ENCODE assay signal across 8 cellular contexts in genomic region chr14:90399541-90400444, GRCh38. TPM values are rescaled to one million over a fixed set of nuclear protein-coding genes. Genes with fewer than 3 reads are reported as not detected.
DNase-seq lines count a peak whose midpoint lies in the region; ATAC-seq and TF ChIP-seq lines count a peak whose summit lies in the region.

No MANE protein-coding gene starts in this region.

- H3K4me3 ChIP-seq in HUES64 (ENCODE audit: low read length) (peak overlapping the region; percentile 100), OCI-LY1 (ENCODE audit: low read depth, low read length, poor library complexity, severe bottlenecking) (peak overlapping the region; percentile 74), mucosa of rectum (ENCODE audit: low read length in 2 of 2) (peak overlapping the region; percentile 92 to 96)

- peak; percentile 86 for DNase-seq in Calu3
- peak; percentile 86 for DNase-seq in activated CD8-positive, alpha-beta memory T cell treated with anti-CD3 and anti-CD28 coated beads, Interleukin-2, amount 50 U/mL, for 48 hours
- peak; percentile 90 for DNase-seq in epidermal melanocyte (ENCODE audit: insufficient read length, low spot score)
- peak; percentile 44 to 70 for DNase-seq in stimulated activated CD8-positive, alpha-beta memory T cell treated with anti-CD3 and anti-CD28 coated beads, Interleukin-4, amount 100 ng/mL, for 1 hour (ENCODE audit: low read depth in 2 of 2, low spot score in 1 of 2)

- TF ChIP-seq CTCF in Calu3 (IDR thresholded peaks at IDR 0.05; ENCODE audit: unreplicated experiment) (peak; percentile 95), OCI-LY1 (IDR thresholded peaks at IDR 0.05; ENCODE audit: low read length) (peak; percentile 100)

- H2AFZ ChIP-seq in OCI-LY1 (ENCODE audit: low read length): no peak overlapping the region

- H3K36me3 ChIP-seq in HUES64 (ENCODE audit: insufficient read depth, low read length) (peaks cover 50% of the 10 kb centered on the region), OCI-LY1 (ENCODE audit: insufficient read depth, low read length) (peaks cover 51% of the 10 kb centered on the region), mucosa of rectum (ENCODE audit: control insufficient read depth in 2 of 2, insufficient read depth in 2 of 2, low read length in 2 of 2) (peaks cover 49% of the 10 kb centered on the region in 2 donors)

- H3K79me2 ChIP-seq in OCI-LY1 (ENCODE audit: insufficient read depth, low read length): peaks cover 23% of the 10 kb centered on the region

- peak overlapping the region; percentile 85 for H3K4me3 Mint-ChIP-seq in Calu3 (ENCODE audit: low read depth, unreplicated experiment)

- H3K27ac ChIP-seq in HUES64 (ENCODE audit: low read depth, low read length) (no peak overlapping the region), OCI-LY1 (ENCODE audit: low read depth, low read length, poor library complexity, severe bottlenecking) (no peak overlapping the region), mucosa of rectum (ENCODE audit: low read depth in 2 of 2, low read length in 2 of 2) (peak overlapping the region; percentile 78 to 95)

- H3F3A ChIP-seq in OCI-LY1 (ENCODE audit: insufficient read depth, low read length): no peaks in the 10 kb centered on the region

- no peak overlapping the region for H3K27ac Mint-ChIP-seq in Calu3 (ENCODE audit: unreplicated experiment)

- H4K20me1 ChIP-seq in OCI-LY1 (ENCODE audit: insufficient read depth, low read length): peaks cover 2% of the 10 kb centered on the region; the same call in 1 of the 2 replicates

- H3K9me2 ChIP-seq in OCI-LY1 (ENCODE audit: low read depth, low read length): no peaks in the 10 kb centered on the region

- peak overlapping the region; percentile 100 for H3K4me2 ChIP-seq in OCI-LY1 (ENCODE audit: low read length)

- 46% methylated on average over 13 of the region's 14 CpGs for WGBS in HUES64

- H3K4me1 ChIP-seq in HUES64 (ENCODE audit: insufficient read depth, low read length) (peaks cover 15% of the 10 kb centered on the region), OCI-LY1 (ENCODE audit: insufficient read depth, low read length, severe bottlenecking) (peaks cover 24% of the 10 kb centered on the region), mucosa of rectum (ENCODE audit: control insufficient read depth in 2 of 2, insufficient read depth in 2 of 2, low read length in 2 of 2) (peaks cover 18 to 19% of the 10 kb centered on the region in 2 donors)

- H3K27me3 Mint-ChIP-seq in Calu3 (ENCODE audit: unreplicated experiment): no peaks in the 10 kb centered on the region

- peaks cover 62% of the 10 kb centered on the region for H3K36me3 Mint-ChIP-seq in Calu3 (ENCODE audit: insufficient read depth, unreplicated experiment)

- no TSS peak for BruUV-seq in Calu3 (replicated peaks; lab: Mats Ljungman, UMichigan)

- no peak overlapping the region for H3K9ac ChIP-seq in HUES64 (ENCODE audit: low read depth, low read length)
- H3K9ac ChIP-seq in OCI-LY1 (ENCODE audit: low read length): peak overlapping the region; percentile 46; the same call in 1 of the 2 replicates
- peak overlapping the region; percentile 67 to 89 for H3K9ac ChIP-seq in mucosa of rectum (ENCODE audit: low read depth in 1 of 2, low read length in 2 of 2)

- H3K9me3 Mint-ChIP-seq in Calu3 (ENCODE audit: low read depth, unreplicated experiment): no peaks in the 10 kb centered on the region

- CTCF ChIA-PET in Calu3 (lab: Charles Lee): interaction anchor here (0.7 to 2.2 kb wide), 12 partner anchors 10 to 297 kb away, joined by 3 to 23 read pairs (median 6); no protein-coding TSS in a partner anchor

- no peaks in the 10 kb centered on the region for H3K9me3 ChIP-seq in HUES64 (ENCODE audit: insufficient read depth, low read depth, low read length)
- H3K9me3 ChIP-seq in OCI-LY1 (ENCODE audit: low read length): no peaks in the 10 kb centered on the region
- H3K9me3 ChIP-seq in mucosa of rectum (ENCODE audit: control insufficient read depth in 2 of 2, low read length in 2 of 2): no peaks in the 10 kb centered on the region

- intact Hi-C loops in Calu3 (cut with micrococcal nuclease; ENCODE audit: unreplicated experiment): loop anchor here (1.0 to 10.0 kb wide), 5 partner anchors 55 to 298 kb away; no protein-coding TSS in a partner anchor

- peak; percentile 57 for ATAC-seq in GM21423 (IDR thresholded peaks at IDR 0.05; ENCODE audit: unreplicated experiment)

- peaks cover 11% of the 10 kb centered on the region for H3K4me1 Mint-ChIP-seq in Calu3 (ENCODE audit: low read depth, unreplicated experiment)

- H3K27me3 ChIP-seq in HUES64 (ENCODE audit: insufficient read depth, low read length): no peaks in the 10 kb centered on the region
- no peaks in the 10 kb centered on the region for H3K27me3 ChIP-seq in OCI-LY1 (ENCODE audit: insufficient read depth, low read length)
- no peaks in the 10 kb centered on the region for H3K27me3 ChIP-seq in mucosa of rectum (ENCODE audit: control insufficient read depth in 2 of 2, insufficient read depth in 2 of 2, low read length in 2 of 2)

RNA-seq across cellular contexts. Expression of gene CALM1, which starts 3.0 kb away (rescaled TPM):
- total RNA-seq in Calu3 (2022): 236 and 242 TPM in 2 replicates
- polyA plus RNA-seq in HUES64 (2013, experiment 1 of 2): 434 TPM
- polyA plus RNA-seq in HUES64 (2013, experiment 2 of 2): 461 TPM

Comparison
In these comparisons a context has a peak if more than half of its experiments do, and no peak if none do; other contexts are left out.
1. H3K27ac ChIP-seq: peak in mucosa of rectum (2 of 2); none in HUES64 (single experiment) and OCI-LY1 (single experiment).
2. Peak in every context shown above with its lines, with median percentiles within 50 percentile points of each other: DNase-seq and H3K4me3 ChIP-seq.